19 cellular contexts compared by ENCODE assay signal in the genomic region with DNA sequence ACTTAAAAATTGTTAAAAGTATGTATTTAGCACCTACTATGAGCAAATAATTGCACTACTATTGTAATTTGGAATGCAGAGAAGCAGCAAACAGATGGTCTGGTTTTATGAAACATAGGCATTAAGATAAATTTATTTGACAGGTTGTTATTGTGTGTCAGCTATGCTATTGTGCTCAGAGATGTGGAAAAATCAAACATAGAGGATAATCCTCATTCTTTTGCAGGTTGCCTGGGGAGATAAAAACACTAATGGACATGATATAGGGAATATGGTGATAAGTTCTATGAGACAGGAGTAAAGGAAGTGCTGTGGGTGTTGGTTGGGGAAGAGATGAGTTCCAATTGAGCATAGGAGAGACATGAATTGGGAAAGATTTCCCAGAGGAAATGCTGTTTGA.
DNase-seq lines count a peak whose midpoint lies in the region; ATAC-seq, FAIRE-seq and TF ChIP-seq lines count a peak whose summit lies in the region.
"Had no signal": no experiment of that assay in that cellular context is flagged by ENCODE, and none has a peak within 500 bp of the region (broad histone marks: within the 10 kb centered on the region; RNA-seq: fewer than 3 reads in every experiment).

No MANE protein-coding gene starts in this region.

- H3K9me3 ChIP-seq in HAP-1 (no peaks in the 10 kb centered on the region), HepG2 (ENCODE audit: low read length) (no peaks in the 10 kb centered on the region)
- H3K9me3 ChIP-seq: BLaER1, Caco-2 had no signal

- POLR2A ChIA-PET in HepG2 (lab: Yijun Ruan, JAX) = no interaction called here

- CTCF ChIA-PET in HepG2 (lab: Yijun Ruan, JAX; ENCODE audit: low intra/inter-chr PET ratio, low total read pairs) = no interaction called here

- TF ChIP-seq POLR2A in erythroblast (IDR thresholded peaks at IDR 0.05; ENCODE audit: low read length) = no peak
- no peak for TF ChIP-seq POLR2A in HepG2 (IDR thresholded peaks at IDR 0.05; ENCODE audit: insufficient read depth in 1 of 2, low read depth in 2 of 2, low read length in 2 of 2)

- in situ Hi-C loops in HAP-1 (cut with MboI; ENCODE audit: low sequenced_read_pairs) (no loop called here), HepG2 (cut with HindIII; ENCODE audit: extremely low pct_ligation_motif_present, low pct_unique_long_range_greater_than_20kb) (no loop called here)

- intact Hi-C loops in HepG2 (cut with micrococcal nuclease; ENCODE audit: unreplicated experiment) = no loop called here

- no peak overlapping the region for H3K9ac ChIP-seq in HepG2 (ENCODE audit: insufficient read depth, low read depth, low read length)
- H3K9ac ChIP-seq: BLaER1 had no signal

- no TSS peak for BruUV-seq in HepG2 (replicated peaks; lab: Mats Ljungman, UMichigan)

- H3K27ac ChIP-seq in caudate nucleus (ENCODE audit: low read depth, low read length) (no peak overlapping the region), HepG2 (ENCODE audit: extremely low read length, insufficient read depth, low read length) (no peak overlapping the region)
- H3K27ac ChIP-seq: BLaER1, HL-60 had no signal

- peak; percentile 43 to 96 for DNase-seq in HAP-1 (ENCODE audit: low spot score in 2 of 2)
- peak; percentile 40 for DNase-seq in NCI-H1694 treated with DMSO at 0.1 percent for 48 hours (lab: John Stamatoyannopoulos, UW)
- peak; percentile 88 for DNase-seq in NCI-H2227 (lab: John Stamatoyannopoulos, UW; ENCODE audit: unreplicated experiment)
- no peak for DNase-seq in caudate nucleus (lab: John Stamatoyannopoulos, UW)
- no peak for DNase-seq in erythroblast (lab: John Stamatoyannopoulos, UW)
- DNase-seq in HepG2 (ENCODE audit: low spot score) = no peak
- DNase-seq: 8988T; AML-193; Caco-2; CD8-positive, alpha-beta memory T cell; DND-41; GF-D8; HCEC 1CT; HFFc6 had no signal

- no peaks in the 10 kb centered on the region for H3K79me2 ChIP-seq in HepG2 (ENCODE audit: insufficient read depth, low read length)

- no peaks in the 10 kb centered on the region for H4K20me1 ChIP-seq in HepG2 (ENCODE audit: insufficient read depth, low read length)
- H4K20me1 ChIP-seq: BLaER1 had no signal

- FAIRE-seq in islet of Langerhans (lab: Jason Lieb, UNC) (peak; percentile 9), HepG2 (lab: Jason Lieb, UNC) (no peak)
- FAIRE-seq: H1 had no signal

- H3K27me3 ChIP-seq in HAP-1 (ENCODE audit: low read depth) (no peaks in the 10 kb centered on the region), HepG2 (ENCODE audit: control insufficient read depth in 1 of 2, insufficient read depth in 2 of 2, low read length in 2 of 2) (no peaks in the 10 kb centered on the region)
- H3K27me3 ChIP-seq: BLaER1 had no signal

- no peak for TF ChIP-seq CTCF in HepG2 (CRISPR knock-in tag; IDR thresholded peaks at IDR 0.05)

- ATAC-seq in HG03469 (IDR thresholded peaks at IDR 0.05; ENCODE audit: unreplicated experiment) (no peak), HepG2 (no peak)

- H3K4me3 ChIP-seq in HAP-1 (no peak overlapping the region), HepG2 (replicated peaks in 1 of 3; ENCODE audit: insufficient read depth in 1 of 3, low read depth in 2 of 3, low read length in 3 of 3) (no peak overlapping the region)
- H3K4me3 ChIP-seq: BLaER1 had no signal

- no peak overlapping the region for H3K4me2 ChIP-seq in HepG2 (ENCODE audit: low read depth, low read length)
- H3K4me2 ChIP-seq: BLaER1 had no signal

- no peak overlapping the region for H2AFZ ChIP-seq in HepG2 (ENCODE audit: low read length)

- TF ChIP-seq EP300 in HepG2 (IDR thresholded peaks at IDR 0.05; ENCODE audit: low read depth in 2 of 2, low read length in 2 of 2) = no peak
- TF ChIP-seq EP300 in HepG2 (CRISPR knock-in tag; IDR thresholded peaks at IDR 0.05; ENCODE audit: borderline replicate concordance) = no peak

- H3K36me3 ChIP-seq in HAP-1 (replicated peaks) = no peaks in the 10 kb centered on the region
- H3K36me3 ChIP-seq in HepG2 (replicated peaks in 1 of 2; ENCODE audit: control insufficient read depth in 1 of 2, insufficient read depth in 2 of 2, low read length in 2 of 2) = no peaks in the 10 kb centered on the region
- H3K36me3 ChIP-seq: BLaER1 had no signal

- TF ChIP-seq RAD21 in HepG2 (CRISPR knock-in tag; IDR thresholded peaks at IDR 0.05) = no peak

- H3K4me1 ChIP-seq in HAP-1 (peaks cover 20% of the 10 kb centered on the region), HepG2 (ENCODE audit: insufficient read depth, low read length) (peaks cover 7% of the 10 kb centered on the region)
- H3K4me1 ChIP-seq: BLaER1, Caco-2 had no signal

TF ChIP-seq in HepG2, 621 proteins besides CTCF, POLR2A, EP300 and RAD21:
- no peak for TF ChIP-seq FOXP4 (CRISPR knock-in tag; IDR thresholded peaks at IDR 0.05)
- no peak for TF ChIP-seq ZNF567 (CRISPR knock-in tag; IDR thresholded peaks at IDR 0.05; ENCODE audit: borderline replicate concordance)
- no peak for TF ChIP-seq HDAC2 (CRISPR knock-in tag; IDR thresholded peaks at IDR 0.05)
- TF ChIP-seq, protein P1, sequence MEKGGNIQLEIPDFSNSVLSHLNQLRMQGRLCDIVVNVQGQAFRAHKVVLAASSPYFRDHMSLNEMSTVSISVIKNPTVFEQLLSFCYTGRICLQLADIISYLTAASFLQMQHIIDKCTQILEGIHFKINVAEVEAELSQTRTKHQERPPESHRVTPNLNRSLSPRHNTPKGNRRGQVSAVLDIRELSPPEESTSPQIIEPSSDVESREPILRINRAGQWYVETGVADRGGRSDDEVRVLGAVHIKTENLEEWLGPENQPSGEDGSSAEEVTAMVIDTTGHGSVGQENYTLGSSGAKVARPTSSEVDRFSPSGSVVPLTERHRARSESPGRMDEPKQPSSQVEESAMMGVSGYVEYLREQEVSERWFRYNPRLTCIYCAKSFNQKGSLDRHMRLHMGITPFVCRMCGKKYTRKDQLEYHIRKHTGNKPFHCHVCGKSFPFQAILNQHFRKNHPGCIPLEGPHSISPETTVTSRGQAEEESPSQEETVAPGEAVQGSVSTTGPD (CRISPR knock-in tag; IDR thresholded peaks at IDR 0.05) = no peak
- no peak for TF ChIP-seq SAFB2 (CRISPR knock-in tag; IDR thresholded peaks at IDR 0.05; ENCODE audit: borderline replicate concordance, low read depth)
- TF ChIP-seq BHLHE40 (IDR thresholded peaks at IDR 0.05; ENCODE audit: low read length) = no peak
- TF ChIP-seq MAFK (conservative IDR thresholded peaks at IDR 0.05 in 1 of 2, IDR thresholded peaks at IDR 0.05 in 1 of 2; ENCODE audit: low read length in 2 of 2) = no peak
- no peak for TF ChIP-seq ZNF543 (CRISPR knock-in tag; IDR thresholded peaks at IDR 0.05)

Comparison
In these comparisons a context has a peak if more than half of its experiments do, and no peak if none do; other contexts are left out.
1. DNase-seq: peak in HAP-1 (2 of 2), NCI-H1694 treated with DMSO at 0.1 percent for 48 hours (single experiment) and NCI-H2227 (single experiment); none in caudate nucleus (0 of 61), erythroblast (0 of 2) and HepG2 (single experiment).